8 cellular contexts compared by ENCODE assay signal in genomic region chr1:78619803-78620579, GRCh38. TPM values are rescaled to one million over a fixed set of nuclear protein-coding genes. Genes with fewer than 3 reads are reported as not detected.
DNase-seq lines count a peak whose midpoint lies in the region; ATAC-seq and TF ChIP-seq lines count a peak whose summit lies in the region.

Gene IFI44L, plus strand, starts transcription at chr1:78620448. Its CDS starts 7,468 bp downstream, at chr1:78627916.

- no peak for TF ChIP-seq POLR2A in sigmoid colon (IDR thresholded peaks at IDR 0.05)

- ATAC-seq in GM21528 (IDR thresholded peaks at IDR 0.05; ENCODE audit: low FRiP score, unreplicated experiment) (peak; percentile 52), aorta (ENCODE audit: low FRiP score) (peak; percentile 55)

- H3K4me1 ChIP-seq in BLaER1 (peaks cover 16% of the 10 kb centered on the region), sigmoid colon (peaks cover 0 to 20% (median 18%) of the 10 kb centered on the region in 4 donors), aorta (ENCODE audit: control insufficient read depth in 1 of 2, insufficient read depth in 2 of 2, low read length in 2 of 2) (no peaks in the 10 kb centered on the region)

- intact Hi-C loops in sigmoid colon (cut with DNase I) (no loop called here), aorta (cut with DNase I) (loop anchor here in 1 of 2 donors (10.0 kb wide), 1 partner anchor 475 kb away; no protein-coding TSS in a partner anchor)

- H3K27me3 ChIP-seq in BLaER1 (no peaks in the 10 kb centered on the region), MG63 (no peaks in the 10 kb centered on the region), sigmoid colon (no peaks in the 10 kb centered on the region), aorta (ENCODE audit: control insufficient read depth in 1 of 2, insufficient read depth in 2 of 2, low read length in 1 of 2) (no peaks in the 10 kb centered on the region)

- DNase-seq in MG63 (peak; percentile 31), fibroblast of the aortic adventitia (ENCODE audit: low read depth) (peak; percentile 77), sigmoid colon (no peak), aorta (peak in 1 of 2 donors; percentile 65), NCI-H1417 treated with DMSO at 0.1 percent for 48 hours (lab: John Stamatoyannopoulos, UW) (no peak)
- peak; percentile 56 to 67 for DNase-seq in activated T-cell treated with anti-CD3 and anti-CD28 coated beads, Interleukin-2, amount 50 U/mL, for 48 hours

- no peak for TF ChIP-seq CTCF in fibroblast of the aortic adventitia (IDR thresholded peaks at IDR 0.05; ENCODE audit: insufficient read depth, low read length)
- TF ChIP-seq CTCF in sigmoid colon (IDR thresholded peaks at IDR 0.05), result no peak

- H3K36me3 ChIP-seq in BLaER1 (no peaks in the 10 kb centered on the region), MG63 (no peaks in the 10 kb centered on the region), sigmoid colon (no peaks in the 10 kb centered on the region), aorta (ENCODE audit: control insufficient read depth in 1 of 2, insufficient read depth in 2 of 2, low read length in 1 of 2) (no peaks in the 10 kb centered on the region)

- no peak within 1 kb of the TSS for H3K4me3 ChIP-seq in BLaER1
- H3K4me3 ChIP-seq in MG63, result peak within 1 kb of the TSS; percentile 38
- peak within 1 kb of the TSS; percentile 55 for H3K4me3 ChIP-seq in fibroblast of the aortic adventitia (ENCODE audit: low read depth, low read length)
- H3K4me3 ChIP-seq in sigmoid colon, result peak within 1 kb of the TSS; percentile 3 to 39 (median 34)
- peak within 1 kb of the TSS; percentile 4 to 48 for H3K4me3 ChIP-seq in aorta (ENCODE audit: low read length in 2 of 2)

- H3K4me2 ChIP-seq in BLaER1, result peak within 1 kb of the TSS; percentile 62

- H3K9ac ChIP-seq in BLaER1, result no peak within 1 kb of the TSS

- 20% methylated on average over 9 of the region's 9 CpGs for WGBS in sigmoid colon, 2 donors
- 17% methylated on average over 9 of the region's 9 CpGs for WGBS in aorta, 2 donors

- TF ChIP-seq EP300 in sigmoid colon (IDR thresholded peaks at IDR 0.05), result no peak

- H3K9me3 ChIP-seq in BLaER1 (no peaks in the 10 kb centered on the region), MG63 (no peaks in the 10 kb centered on the region), sigmoid colon (no peaks in the 10 kb centered on the region), aorta (ENCODE audit: control insufficient read depth, low read length) (no peaks in the 10 kb centered on the region)

- no peaks in the 10 kb centered on the region for H4K20me1 ChIP-seq in BLaER1

- H3K27ac ChIP-seq in BLaER1, result no peak within 1 kb of the TSS
- H3K27ac ChIP-seq in sigmoid colon, result peak within 1 kb of the TSS; percentile 67 to 74 (median 68)
- peak within 1 kb of the TSS in 1 of 2 donors; percentile 48 for H3K27ac ChIP-seq in aorta (ENCODE audit: low read depth in 1 of 2, low read length in 2 of 2)

RNA-seq across cellular contexts. Expression of gene IFI44L, which starts in this region (rescaled TPM):
- 0.13 and 15.0 TPM in 2 replicates for total RNA-seq in MG63 (2014; rRNA removed; shearing (Covaris generic); ENCODE audit: low replicate concordance)
- 17.7 and 48.7 TPM in 2 replicates for total RNA-seq in fibroblast of the aortic adventitia (ENCODE audit: low replicate concordance)
- 10 to 100 TPM in 2 of 4 donors, 1 to 10 TPM in 2; 3.0 to 18.2 (median 9.4) TPM for total RNA-seq in sigmoid colon
- polyA plus RNA-seq in sigmoid colon, result 10 to 100 TPM in 1 of 3 donors, 1 to 10 TPM in 2; 1.6 to 18.4 (median 2.4) TPM
- total RNA-seq in aorta, result 10 to 100 TPM; 22.6 to 42.2 TPM
- 1 to 10 TPM; 2.9 to 4.8 TPM for polyA plus RNA-seq in aorta

Comparison
In these comparisons a context has a peak if more than half of its experiments do, and no peak if none do; other contexts are left out.
1. DNase-seq: peak in MG63 (single experiment), activated T-cell treated with anti-CD3 and anti-CD28 coated beads, Interleukin-2, amount 50 U/mL, for 48 hours (2 of 2) and fibroblast of the aortic adventitia (single experiment); none in sigmoid colon (single experiment) and NCI-H1417 treated with DMSO at 0.1 percent for 48 hours (single experiment).